In genomic region chr12:109995366-109995702, GRCh38 we compare ENCODE assay signal across 1 cellular context.
TF ChIP-seq lines count a peak whose summit lies in the region.

No MANE protein-coding gene starts in this region.

TF ChIP-seq in HCT116, 20 proteins besides CTCF, POLR2A, EP300 and RAD21 (continued from another document):
- TF ChIP-seq REST (IDR thresholded peaks at IDR 0.05; ENCODE audit: low read depth) (no peak), JUND (IDR thresholded peaks at IDR 0.05) (no peak), ATF3 (IDR thresholded peaks at IDR 0.05) (no peak), EZH2phosphoT487 (IDR thresholded peaks at IDR 0.05; ENCODE audit: borderline replicate concordance) (no peak), ZNF274 (IDR thresholded peaks at IDR 0.05; ENCODE audit: low read depth, low read length) (no peak), FOSL1 (IDR thresholded peaks at IDR 0.05; ENCODE audit: low read depth) (no peak), SIN3A (IDR thresholded peaks at IDR 0.05; ENCODE audit: low read depth) (no peak), CBX3 (IDR thresholded peaks at IDR 0.05; ENCODE audit: low read depth) (no peak), ELF1 (IDR thresholded peaks at IDR 0.05; ENCODE audit: borderline replicate concordance, low read depth) (no peak), EGR1 (IDR thresholded peaks at IDR 0.05; ENCODE audit: low read depth) (no peak), YY1 (IDR thresholded peaks at IDR 0.05; ENCODE audit: extremely low read depth, insufficient replicate concordance, low read depth, low read length) (no peak), ZFX (IDR thresholded peaks at IDR 0.05) (no peak), SRF (IDR thresholded peaks at IDR 0.05; ENCODE audit: low read depth) (no peak)
